In the genomic region with DNA sequence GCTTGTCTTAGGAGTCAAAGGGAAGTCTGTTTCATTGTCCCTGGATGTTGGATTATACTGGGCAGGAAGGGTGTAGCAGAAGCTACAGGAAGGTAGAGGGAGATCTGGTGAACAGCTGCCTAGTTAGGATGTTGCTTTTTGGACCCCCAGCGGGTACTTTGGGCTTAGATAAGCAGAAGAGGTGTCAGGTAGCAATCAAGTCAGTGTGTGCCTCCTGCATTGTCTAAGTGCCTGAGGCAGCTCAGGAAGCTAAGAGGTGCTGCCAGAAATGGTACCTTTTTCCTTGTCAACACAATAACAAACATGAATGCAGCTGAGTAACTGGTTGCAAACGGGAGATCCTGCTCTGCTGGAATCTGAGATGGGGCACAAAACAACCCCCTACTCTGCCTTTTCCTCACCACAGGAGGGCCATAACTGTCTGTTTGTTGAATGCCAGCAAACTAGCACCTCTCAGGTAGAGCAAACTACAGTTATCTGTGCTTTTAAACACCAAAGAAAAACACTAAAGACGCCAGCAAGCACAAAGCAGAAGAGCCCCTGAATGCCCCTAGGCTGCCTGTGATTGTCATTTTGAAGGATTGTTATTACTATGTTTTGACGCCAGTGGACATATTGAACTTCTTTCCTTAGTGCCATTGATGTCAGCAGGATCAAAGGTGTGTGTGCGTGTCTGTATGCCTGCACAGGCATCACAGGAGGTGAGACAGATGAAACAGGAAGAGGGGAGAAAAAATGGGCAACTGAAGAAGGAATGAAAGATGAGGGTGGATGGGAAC, we compare ENCODE assay signal across 2 cellular contexts.
TF ChIP-seq lines count a peak whose summit lies in the region.

No MANE protein-coding gene starts in this region.

TF ChIP-seq in H1, 55 proteins besides CTCF, POLR2A, EP300 and RAD21:
- no peak for TF ChIP-seq RXRA (IDR thresholded peaks at IDR 0.05; ENCODE audit: insufficient read depth, low read depth, low read length)
- TF ChIP-seq, protein P1, sequence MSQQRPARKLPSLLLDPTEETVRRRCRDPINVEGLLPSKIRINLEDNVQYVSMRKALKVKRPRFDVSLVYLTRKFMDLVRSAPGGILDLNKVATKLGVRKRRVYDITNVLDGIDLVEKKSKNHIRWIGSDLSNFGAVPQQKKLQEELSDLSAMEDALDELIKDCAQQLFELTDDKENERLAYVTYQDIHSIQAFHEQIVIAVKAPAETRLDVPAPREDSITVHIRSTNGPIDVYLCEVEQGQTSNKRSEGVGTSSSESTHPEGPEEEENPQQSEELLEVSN (IDR thresholded peaks at IDR 0.05) = no peak
TF ChIP-seq in H1: peak in this region for 0.

TF ChIP-seq in neural cell, 6 proteins besides CTCF, POLR2A, EP300 and RAD21:
- peak; percentile 91 for TF ChIP-seq POLR2AphosphoS5 (IDR thresholded peaks at IDR 0.05)
- TF ChIP-seq, protein P2, sequence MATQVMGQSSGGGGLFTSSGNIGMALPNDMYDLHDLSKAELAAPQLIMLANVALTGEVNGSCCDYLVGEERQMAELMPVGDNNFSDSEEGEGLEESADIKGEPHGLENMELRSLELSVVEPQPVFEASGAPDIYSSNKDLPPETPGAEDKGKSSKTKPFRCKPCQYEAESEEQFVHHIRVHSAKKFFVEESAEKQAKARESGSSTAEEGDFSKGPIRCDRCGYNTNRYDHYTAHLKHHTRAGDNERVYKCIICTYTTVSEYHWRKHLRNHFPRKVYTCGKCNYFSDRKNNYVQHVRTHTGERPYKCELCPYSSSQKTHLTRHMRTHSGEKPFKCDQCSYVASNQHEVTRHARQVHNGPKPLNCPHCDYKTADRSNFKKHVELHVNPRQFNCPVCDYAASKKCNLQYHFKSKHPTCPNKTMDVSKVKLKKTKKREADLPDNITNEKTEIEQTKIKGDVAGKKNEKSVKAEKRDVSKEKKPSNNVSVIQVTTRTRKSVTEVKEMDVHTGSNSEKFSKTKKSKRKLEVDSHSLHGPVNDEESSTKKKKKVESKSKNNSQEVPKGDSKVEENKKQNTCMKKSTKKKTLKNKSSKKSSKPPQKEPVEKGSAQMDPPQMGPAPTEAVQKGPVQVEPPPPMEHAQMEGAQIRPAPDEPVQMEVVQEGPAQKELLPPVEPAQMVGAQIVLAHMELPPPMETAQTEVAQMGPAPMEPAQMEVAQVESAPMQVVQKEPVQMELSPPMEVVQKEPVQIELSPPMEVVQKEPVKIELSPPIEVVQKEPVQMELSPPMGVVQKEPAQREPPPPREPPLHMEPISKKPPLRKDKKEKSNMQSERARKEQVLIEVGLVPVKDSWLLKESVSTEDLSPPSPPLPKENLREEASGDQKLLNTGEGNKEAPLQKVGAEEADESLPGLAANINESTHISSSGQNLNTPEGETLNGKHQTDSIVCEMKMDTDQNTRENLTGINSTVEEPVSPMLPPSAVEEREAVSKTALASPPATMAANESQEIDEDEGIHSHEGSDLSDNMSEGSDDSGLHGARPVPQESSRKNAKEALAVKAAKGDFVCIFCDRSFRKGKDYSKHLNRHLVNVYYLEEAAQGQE (IDR thresholded peaks at IDR 0.05; ENCODE audit: borderline replicate concordance) = peak; percentile 33
- no peak for TF ChIP-seq TAF1 (IDR thresholded peaks at IDR 0.05; ENCODE audit: low read depth)
- TF ChIP-seq SMC3 (conservative IDR thresholded peaks at IDR 0.05; ENCODE audit: poor library complexity) = peak; percentile 37
- TF ChIP-seq EZH2 (IDR thresholded peaks at IDR 0.05; ENCODE audit: borderline replicate concordance, insufficient read depth, low read length, poor library complexity, severe bottlenecking) = no peak
- TF ChIP-seq MXI1 (conservative IDR thresholded peaks at IDR 0.05; ENCODE audit: poor library complexity, severe bottlenecking) = peak; percentile 23
